ENCODE assay signal across 1 cellular context in genomic region chr1:22025368-22026154, GRCh38.
TF ChIP-seq lines count a peak whose summit lies in the region.

No MANE protein-coding gene starts in this region.

TF ChIP-seq in WTC11, 78 proteins besides CTCF, POLR2A, EP300 and RAD21 (continued from another document):
- TF ChIP-seq E2F5 (CRISPR knock-in tag; IDR thresholded peaks at IDR 0.05) (no peak), FOXP1 (CRISPR knock-in tag; IDR thresholded peaks at IDR 0.05; ENCODE audit: borderline replicate concordance) (no peak; the same call in 1 of the 2 replicates), SMAD4 (CRISPR knock-in tag; IDR thresholded peaks at IDR 0.05) (no peak), HMGA2 (CRISPR knock-in tag; IDR thresholded peaks at IDR 0.05) (no peak), USF1 (CRISPR knock-in tag; IDR thresholded peaks at IDR 0.05) (0 out of 2 replicates have a peak, but pooled peaks have one; percentile 35), ZNF416 (CRISPR knock-in tag; IDR thresholded peaks at IDR 0.05) (no peak), NR2C2 (CRISPR knock-in tag; IDR thresholded peaks at IDR 0.05) (no peak), NR1H2 (CRISPR knock-in tag; IDR thresholded peaks at IDR 0.05) (no peak), ZNF396 (CRISPR knock-in tag; IDR thresholded peaks at IDR 0.05; ENCODE audit: borderline replicate concordance) (no peak), JAZF1 (CRISPR knock-in tag; IDR thresholded peaks at IDR 0.05) (no peak), ETV6 (CRISPR knock-in tag; IDR thresholded peaks at IDR 0.05) (0 out of 2 replicates have a peak, but pooled peaks have one; percentile 14), TCF7 (CRISPR knock-in tag; IDR thresholded peaks at IDR 0.05; ENCODE audit: low read depth) (no peak), ZNF232 (CRISPR knock-in tag; IDR thresholded peaks at IDR 0.05) (no peak), SOX15 (CRISPR knock-in tag; IDR thresholded peaks at IDR 0.05) (no peak), TP53 (CRISPR knock-in tag; IDR thresholded peaks at IDR 0.05) (no peak), CREM (CRISPR knock-in tag; IDR thresholded peaks at IDR 0.05) (no peak), CBFB (CRISPR knock-in tag; IDR thresholded peaks at IDR 0.05; ENCODE audit: low read depth) (no peak), FOXK1 (CRISPR knock-in tag; IDR thresholded peaks at IDR 0.05) (no peak), NFATC4 (CRISPR knock-in tag; IDR thresholded peaks at IDR 0.05) (no peak), FOXP4 (CRISPR knock-in tag; IDR thresholded peaks at IDR 0.05) (no peak; the same call in 1 of the 2 replicates), ZNF317 (CRISPR knock-in tag; IDR thresholded peaks at IDR 0.05; ENCODE audit: borderline replicate concordance, low read depth) (no peak), OVOL2 (CRISPR knock-in tag; IDR thresholded peaks at IDR 0.05; ENCODE audit: borderline replicate concordance) (no peak), CREB1 (CRISPR knock-in tag; IDR thresholded peaks at IDR 0.05) (0 out of 2 replicates have a peak, but pooled peaks have one; percentile 49), ELF4 (CRISPR knock-in tag; IDR thresholded peaks at IDR 0.05; ENCODE audit: low read depth) (no peak), ZNF423 (CRISPR knock-in tag; IDR thresholded peaks at IDR 0.05) (no peak), ZNF138 (CRISPR knock-in tag; conservative IDR thresholded peaks at IDR 0.05) (no peak)
- TF ChIP-seq, protein P1, sequence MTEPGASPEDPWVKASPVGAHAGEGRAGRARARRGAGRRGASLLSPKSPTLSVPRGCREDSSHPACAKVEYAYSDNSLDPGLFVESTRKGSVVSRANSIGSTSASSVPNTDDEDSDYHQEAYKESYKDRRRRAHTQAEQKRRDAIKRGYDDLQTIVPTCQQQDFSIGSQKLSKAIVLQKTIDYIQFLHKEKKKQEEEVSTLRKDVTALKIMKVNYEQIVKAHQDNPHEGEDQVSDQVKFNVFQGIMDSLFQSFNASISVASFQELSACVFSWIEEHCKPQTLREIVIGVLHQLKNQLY (CRISPR knock-in tag; IDR thresholded peaks at IDR 0.05) = no peak
- TF ChIP-seq, protein P2, sequence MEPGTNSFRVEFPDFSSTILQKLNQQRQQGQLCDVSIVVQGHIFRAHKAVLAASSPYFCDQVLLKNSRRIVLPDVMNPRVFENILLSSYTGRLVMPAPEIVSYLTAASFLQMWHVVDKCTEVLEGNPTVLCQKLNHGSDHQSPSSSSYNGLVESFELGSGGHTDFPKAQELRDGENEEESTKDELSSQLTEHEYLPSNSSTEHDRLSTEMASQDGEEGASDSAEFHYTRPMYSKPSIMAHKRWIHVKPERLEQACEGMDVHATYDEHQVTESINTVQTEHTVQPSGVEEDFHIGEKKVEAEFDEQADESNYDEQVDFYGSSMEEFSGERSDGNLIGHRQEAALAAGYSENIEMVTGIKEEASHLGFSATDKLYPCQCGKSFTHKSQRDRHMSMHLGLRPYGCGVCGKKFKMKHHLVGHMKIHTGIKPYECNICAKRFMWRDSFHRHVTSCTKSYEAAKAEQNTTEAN (CRISPR knock-in tag; IDR thresholded peaks at IDR 0.05) = no peak
- TF ChIP-seq, protein P3, sequence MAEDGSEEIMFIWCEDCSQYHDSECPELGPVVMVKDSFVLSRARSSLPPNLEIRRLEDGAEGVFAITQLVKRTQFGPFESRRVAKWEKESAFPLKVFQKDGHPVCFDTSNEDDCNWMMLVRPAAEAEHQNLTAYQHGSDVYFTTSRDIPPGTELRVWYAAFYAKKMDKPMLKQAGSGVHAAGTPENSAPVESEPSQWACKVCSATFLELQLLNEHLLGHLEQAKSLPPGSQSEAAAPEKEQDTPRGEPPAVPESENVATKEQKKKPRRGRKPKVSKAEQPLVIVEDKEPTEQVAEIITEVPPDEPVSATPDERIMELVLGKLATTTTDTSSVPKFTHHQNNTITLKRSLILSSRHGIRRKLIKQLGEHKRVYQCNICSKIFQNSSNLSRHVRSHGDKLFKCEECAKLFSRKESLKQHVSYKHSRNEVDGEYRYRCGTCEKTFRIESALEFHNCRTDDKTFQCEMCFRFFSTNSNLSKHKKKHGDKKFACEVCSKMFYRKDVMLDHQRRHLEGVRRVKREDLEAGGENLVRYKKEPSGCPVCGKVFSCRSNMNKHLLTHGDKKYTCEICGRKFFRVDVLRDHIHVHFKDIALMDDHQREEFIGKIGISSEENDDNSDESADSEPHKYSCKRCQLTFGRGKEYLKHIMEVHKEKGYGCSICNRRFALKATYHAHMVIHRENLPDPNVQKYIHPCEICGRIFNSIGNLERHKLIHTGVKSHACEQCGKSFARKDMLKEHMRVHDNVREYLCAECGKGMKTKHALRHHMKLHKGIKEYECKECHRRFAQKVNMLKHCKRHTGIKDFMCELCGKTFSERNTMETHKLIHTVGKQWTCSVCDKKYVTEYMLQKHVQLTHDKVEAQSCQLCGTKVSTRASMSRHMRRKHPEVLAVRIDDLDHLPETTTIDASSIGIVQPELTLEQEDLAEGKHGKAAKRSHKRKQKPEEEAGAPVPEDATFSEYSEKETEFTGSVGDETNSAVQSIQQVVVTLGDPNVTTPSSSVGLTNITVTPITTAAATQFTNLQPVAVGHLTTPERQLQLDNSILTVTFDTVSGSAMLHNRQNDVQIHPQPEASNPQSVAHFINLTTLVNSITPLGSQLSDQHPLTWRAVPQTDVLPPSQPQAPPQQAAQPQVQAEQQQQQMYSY (CRISPR knock-in tag; IDR thresholded peaks at IDR 0.05) = no peak
- TF ChIP-seq, protein P4, sequence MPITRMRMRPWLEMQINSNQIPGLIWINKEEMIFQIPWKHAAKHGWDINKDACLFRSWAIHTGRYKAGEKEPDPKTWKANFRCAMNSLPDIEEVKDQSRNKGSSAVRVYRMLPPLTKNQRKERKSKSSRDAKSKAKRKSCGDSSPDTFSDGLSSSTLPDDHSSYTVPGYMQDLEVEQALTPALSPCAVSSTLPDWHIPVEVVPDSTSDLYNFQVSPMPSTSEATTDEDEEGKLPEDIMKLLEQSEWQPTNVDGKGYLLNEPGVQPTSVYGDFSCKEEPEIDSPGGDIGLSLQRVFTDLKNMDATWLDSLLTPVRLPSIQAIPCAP (CRISPR knock-in tag; IDR thresholded peaks at IDR 0.05) = no peak
- TF ChIP-seq, protein P5, sequence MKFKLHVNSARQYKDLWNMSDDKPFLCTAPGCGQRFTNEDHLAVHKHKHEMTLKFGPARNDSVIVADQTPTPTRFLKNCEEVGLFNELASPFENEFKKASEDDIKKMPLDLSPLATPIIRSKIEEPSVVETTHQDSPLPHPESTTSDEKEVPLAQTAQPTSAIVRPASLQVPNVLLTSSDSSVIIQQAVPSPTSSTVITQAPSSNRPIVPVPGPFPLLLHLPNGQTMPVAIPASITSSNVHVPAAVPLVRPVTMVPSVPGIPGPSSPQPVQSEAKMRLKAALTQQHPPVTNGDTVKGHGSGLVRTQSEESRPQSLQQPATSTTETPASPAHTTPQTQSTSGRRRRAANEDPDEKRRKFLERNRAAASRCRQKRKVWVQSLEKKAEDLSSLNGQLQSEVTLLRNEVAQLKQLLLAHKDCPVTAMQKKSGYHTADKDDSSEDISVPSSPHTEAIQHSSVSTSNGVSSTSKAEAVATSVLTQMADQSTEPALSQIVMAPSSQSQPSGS (CRISPR knock-in tag; IDR thresholded peaks at IDR 0.05; ENCODE audit: borderline replicate concordance, low read depth) = no peak
- TF ChIP-seq, protein P6, sequence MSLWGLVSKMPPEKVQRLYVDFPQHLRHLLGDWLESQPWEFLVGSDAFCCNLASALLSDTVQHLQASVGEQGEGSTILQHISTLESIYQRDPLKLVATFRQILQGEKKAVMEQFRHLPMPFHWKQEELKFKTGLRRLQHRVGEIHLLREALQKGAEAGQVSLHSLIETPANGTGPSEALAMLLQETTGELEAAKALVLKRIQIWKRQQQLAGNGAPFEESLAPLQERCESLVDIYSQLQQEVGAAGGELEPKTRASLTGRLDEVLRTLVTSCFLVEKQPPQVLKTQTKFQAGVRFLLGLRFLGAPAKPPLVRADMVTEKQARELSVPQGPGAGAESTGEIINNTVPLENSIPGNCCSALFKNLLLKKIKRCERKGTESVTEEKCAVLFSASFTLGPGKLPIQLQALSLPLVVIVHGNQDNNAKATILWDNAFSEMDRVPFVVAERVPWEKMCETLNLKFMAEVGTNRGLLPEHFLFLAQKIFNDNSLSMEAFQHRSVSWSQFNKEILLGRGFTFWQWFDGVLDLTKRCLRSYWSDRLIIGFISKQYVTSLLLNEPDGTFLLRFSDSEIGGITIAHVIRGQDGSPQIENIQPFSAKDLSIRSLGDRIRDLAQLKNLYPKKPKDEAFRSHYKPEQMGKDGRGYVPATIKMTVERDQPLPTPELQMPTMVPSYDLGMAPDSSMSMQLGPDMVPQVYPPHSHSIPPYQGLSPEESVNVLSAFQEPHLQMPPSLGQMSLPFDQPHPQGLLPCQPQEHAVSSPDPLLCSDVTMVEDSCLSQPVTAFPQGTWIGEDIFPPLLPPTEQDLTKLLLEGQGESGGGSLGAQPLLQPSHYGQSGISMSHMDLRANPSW (CRISPR knock-in tag; conservative IDR thresholded peaks at IDR 0.05; ENCODE audit: low read depth) = no peak
- TF ChIP-seq, protein P7, sequence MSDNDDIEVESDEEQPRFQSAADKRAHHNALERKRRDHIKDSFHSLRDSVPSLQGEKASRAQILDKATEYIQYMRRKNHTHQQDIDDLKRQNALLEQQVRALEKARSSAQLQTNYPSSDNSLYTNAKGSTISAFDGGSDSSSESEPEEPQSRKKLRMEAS (CRISPR knock-in tag; IDR thresholded peaks at IDR 0.05) = no peak
